16 cellular contexts compared by ENCODE assay signal in genomic region chr10:114328278-114328812, GRCh38.
"Had no signal": no experiment of that assay in that cellular context is flagged by ENCODE, and none has a peak within 500 bp of the region (broad histone marks: within the 10 kb centered on the region; RNA-seq: fewer than 3 reads in every experiment).

No MANE protein-coding gene starts in this region.

- H3K27me3 ChIP-seq: esophagus squamous epithelium, vagina had no signal

- H3K27ac ChIP-seq: vagina had no signal

- H3K4me3 ChIP-seq: esophagus squamous epithelium, mucosa of descending colon, vagina had no signal

- FAIRE-seq: endothelial cell of umbilical vein had no signal

- ATAC-seq: activated T-cell treated with anti-CD3 and anti-CD28 coated beads, Interleukin-2, amount 50 U/mL, for 72 hours; naive thymus-derived CD8-positive, alpha-beta T cell had no signal

- DNase-seq: activated CD4-positive, alpha-beta T cell treated with anti-CD3 and anti-CD28 coated beads, Interleukin-2, amount 50 U/mL, for 4 hours; activated effector memory CD4-positive, alpha-beta T cell treated with anti-CD3 and anti-CD28 coated beads, Interleukin-2, amount 50 U/mL, for 16 hours; activated T-cell treated with anti-CD3 and anti-CD28 coated beads, Interleukin-2, amount 50 U/mL, for 72 hours; dermis blood vessel endothelial cell; effector memory CD4-positive, alpha-beta T cell; esophagus squamous epithelium; kidney glomerular epithelial cell; mucosa of descending colon; naive thymus-derived CD8-positive, alpha-beta T cell; stimulated activated CD4-positive, alpha-beta T cell treated with anti-CD3 and anti-CD28 coated beads, Interleukin-2, amount 100 ng/mL, for 24 hours; stimulated activated naive CD4-positive, alpha-beta T cell treated with Interleukin-2 at 50 U/mL for 16 hours; SW 1271; T-helper 2 cell; trophoblast cell had no signal

- H3K9me3 ChIP-seq: esophagus squamous epithelium, mucosa of descending colon, vagina had no signal

- H3K36me3 ChIP-seq: vagina had no signal
